8 cellular contexts compared by ENCODE assay signal in genomic region chr14:68359862-68360552, GRCh38.
DNase-seq lines count a peak whose midpoint lies in the region; ATAC-seq and TF ChIP-seq lines count a peak whose summit lies in the region.

No MANE protein-coding gene starts in this region.

- intact Hi-C loops in dorsolateral prefrontal cortex (cut with DNase I) = loop anchor here in 1 of 2 donors (10.0 kb wide), 1 partner anchor 425 kb away; no protein-coding TSS in a partner anchor

- no peak for ATAC-seq in GM18502 (IDR thresholded peaks at IDR 0.05; ENCODE audit: poor library complexity, unreplicated experiment)

- H3K27me3 Mint-ChIP-seq in activated naive CD4-positive, alpha-beta T cell treated with anti-CD3 and anti-CD28 coated beads, Interleukin-2, amount 50 U/mL, for 24 hours = no peaks in the 10 kb centered on the region
- H3K27me3 Mint-ChIP-seq in glutamatergic neuron (ENCODE audit: unreplicated experiment) = peaks cover 3% of the 10 kb centered on the region

- no peak overlapping the region for H3K4me3 Mint-ChIP-seq in activated naive CD4-positive, alpha-beta T cell treated with anti-CD3 and anti-CD28 coated beads, Interleukin-2, amount 50 U/mL, for 24 hours
- H3K4me3 Mint-ChIP-seq in glutamatergic neuron (ENCODE audit: unreplicated experiment) = no peak overlapping the region

- no peak overlapping the region for H3K4me3 ChIP-seq in dorsolateral prefrontal cortex
- no peak overlapping the region for H3K4me3 ChIP-seq in urinary bladder (ENCODE audit: low read depth, low read length)

- no peak for TF ChIP-seq CTCF in dorsolateral prefrontal cortex (IDR thresholded peaks at IDR 0.05 in 54 of 56, conservative IDR thresholded peaks at IDR 0.05 in 2 of 56; ENCODE audit: low read depth in 1 of 56, partially characterized antibody in 56 of 56)
- TF ChIP-seq CTCF in glutamatergic neuron (IDR thresholded peaks at IDR 0.05; ENCODE audit: partially characterized antibody, unreplicated experiment) = no peak

- H3K4me1 Mint-ChIP-seq in activated naive CD4-positive, alpha-beta T cell treated with anti-CD3 and anti-CD28 coated beads, Interleukin-2, amount 50 U/mL, for 24 hours = peaks cover 52% of the 10 kb centered on the region
- H3K4me1 Mint-ChIP-seq in glutamatergic neuron (ENCODE audit: low read depth, unreplicated experiment) = peaks cover 13% of the 10 kb centered on the region

- peaks cover 5% of the 10 kb centered on the region for H3K4me1 ChIP-seq in urinary bladder (ENCODE audit: insufficient read depth)

- H3K27ac Mint-ChIP-seq in activated naive CD4-positive, alpha-beta T cell treated with anti-CD3 and anti-CD28 coated beads, Interleukin-2, amount 50 U/mL, for 24 hours = peak overlapping the region; percentile 18
- H3K27ac Mint-ChIP-seq in glutamatergic neuron (ENCODE audit: unreplicated experiment) = no peak overlapping the region

- H3K9me3 Mint-ChIP-seq in activated naive CD4-positive, alpha-beta T cell treated with anti-CD3 and anti-CD28 coated beads, Interleukin-2, amount 50 U/mL, for 24 hours = no peaks in the 10 kb centered on the region
- H3K9me3 Mint-ChIP-seq in glutamatergic neuron (ENCODE audit: unreplicated experiment) = peaks cover 4% of the 10 kb centered on the region

- WGBS in urinary bladder = 33% methylated on average over 7 of the region's 7 CpGs

- H3K27ac ChIP-seq in dorsolateral prefrontal cortex = peak overlapping the region in 58 of 59 donors; percentile 23 to 91 (median 71)
- H3K27ac ChIP-seq in urinary bladder (ENCODE audit: low read depth) = peak overlapping the region; percentile 80

- peaks cover 3% of the 10 kb centered on the region for H3K36me3 Mint-ChIP-seq in activated naive CD4-positive, alpha-beta T cell treated with anti-CD3 and anti-CD28 coated beads, Interleukin-2, amount 50 U/mL, for 24 hours
- no peaks in the 10 kb centered on the region for H3K36me3 Mint-ChIP-seq in glutamatergic neuron (ENCODE audit: unreplicated experiment)

- no peak for DNase-seq in activated naive CD4-positive, alpha-beta T cell treated with anti-CD3 and anti-CD28 coated beads, Interleukin-2, amount 50 U/mL, for 16 hours
- DNase-seq in dorsolateral prefrontal cortex = no peak
- DNase-seq in mucosa of gallbladder (ENCODE audit: low spot score) = peak; percentile 60
- no peak for DNase-seq in central memory CD4-positive, alpha-beta T cell
- no peak for DNase-seq in glutamatergic neuron

- no peaks in the 10 kb centered on the region for H3K27me3 ChIP-seq in dorsolateral prefrontal cortex

- no peaks in the 10 kb centered on the region for H3K36me3 ChIP-seq in urinary bladder (ENCODE audit: insufficient read depth)
